ENCODE assay signal across 16 cellular contexts in genomic region chr22:23437779-23438178, GRCh38.
"Had no signal": no experiment of that assay in that cellular context is flagged by ENCODE, and none has a peak within 500 bp of the region (broad histone marks: within the 10 kb centered on the region; RNA-seq: fewer than 3 reads in every experiment).

No MANE protein-coding gene starts in this region.

- ATAC-seq: lower lobe of right lung; sciatic nerve; stimulated activated naive B cell treated with anti-CD40 and anti-IgM and Interleukin-4, amounts not matched to agents 10 μg/mL and 1 μg/mL and 100 μg/mL, for 72 hours; stimulated activated naive CD8-positive, alpha-beta T cell treated with anti-CD3 and anti-CD28 coated beads, Interleukin-15, amount 100 ng/mL, for 72 hours; upper lobe of right lung had no signal

- DNase-seq: dermis blood vessel endothelial cell; esophagus squamous epithelium; foreskin fibroblast; immature natural killer cell; left ventricle myocardium inferior; lower lobe of right lung; naive B cell; spleen; stimulated activated CD4-positive, alpha-beta T cell treated with anti-CD3 and anti-CD28 coated beads, Interleukin-15, amount 100 ng/mL, for 24 hours; stimulated activated CD4-positive, alpha-beta T cell treated with anti-CD3 and anti-CD28 coated beads, Interleukin-1b, Interleukin-23, amount 100 ng/mL, for 48 hours; stimulated activated CD4-positive, alpha-beta T cell treated with anti-CD3 and anti-CD28 coated beads, Interleukin-4, amount 100 ng/mL, for 24 hours; stimulated activated naive B cell treated with anti-CD40 and anti-IgM and Interleukin-4, amounts not matched to agents 10 μg/mL and 1 μg/mL and 100 μg/mL, for 72 hours; stimulated activated naive CD8-positive, alpha-beta T cell treated with anti-CD3 and anti-CD28 coated beads, Interleukin-15, amount 100 ng/mL, for 72 hours; testis; upper lobe of right lung had no signal
